ENCODE assay signal across 15 cellular contexts in genomic region chr5:140153255-140153654, GRCh38.
"Had no signal": no experiment of that assay in that cellular context is flagged by ENCODE, and none has a peak within 500 bp of the region (broad histone marks: within the 10 kb centered on the region; RNA-seq: fewer than 3 reads in every experiment).

No MANE protein-coding gene starts in this region.

- H3K27me3 ChIP-seq: foreskin keratinocyte, sigmoid colon, thyroid gland had no signal

- H2AFZ ChIP-seq: hepatocyte had no signal

- H3K27ac Mint-ChIP-seq: endodermal cell, natural killer cell, type B pancreatic cell had no signal

- H3K4me3 Mint-ChIP-seq: endodermal cell, natural killer cell, type B pancreatic cell had no signal

- H3K9me3 Mint-ChIP-seq: endodermal cell, natural killer cell, type B pancreatic cell had no signal

- ATAC-seq: foreskin keratinocyte, natural killer cell had no signal

- H3K79me2 ChIP-seq: hepatocyte had no signal

- H3K36me3 Mint-ChIP-seq: natural killer cell, type B pancreatic cell had no signal

- H3K27ac ChIP-seq: coronary artery, foreskin keratinocyte, hepatocyte, neutrophil, sigmoid colon, skin epidermis, thyroid gland had no signal

- DNase-seq: effector CD4-positive, alpha-beta T cell; endodermal cell; foreskin keratinocyte; mammary epithelial cell; natural killer cell; sigmoid colon; stimulated activated CD4-positive, alpha-beta T cell treated with anti-CD3 and anti-CD28 coated beads, Interleukin-2, amount 100 ng/mL, for 24 hours; stimulated activated CD4-positive, alpha-beta T cell treated with anti-CD3 and anti-CD28 coated beads, Interleukin-4, amount 100 ng/mL, for 4 hours; stimulated activated naive CD4-positive, alpha-beta T cell; thyroid gland had no signal

- H3K4me2 ChIP-seq: hepatocyte had no signal

- H3K9me3 ChIP-seq: neutrophil, sigmoid colon, thyroid gland had no signal

- H3K36me3 ChIP-seq: neutrophil, sigmoid colon, thyroid gland had no signal

- H3K4me3 ChIP-seq: coronary artery, hepatocyte, sigmoid colon, skin epidermis, thyroid gland had no signal

- H3K4me1 ChIP-seq: foreskin keratinocyte had no signal
